ENCODE assay signal across 28 cellular contexts in genomic region chr17:69669441-69670178, GRCh38.
DNase-seq lines count a peak whose midpoint lies in the region; ATAC-seq and TF ChIP-seq lines count a peak whose summit lies in the region.
"Had no signal": no experiment of that assay in that cellular context is flagged by ENCODE, and none has a peak within 500 bp of the region (broad histone marks: within the 10 kb centered on the region; RNA-seq: fewer than 3 reads in every experiment).

No MANE protein-coding gene starts in this region.

- no peak overlapping the region for H3K4me2 ChIP-seq in IMR-90 (ENCODE audit: low read depth, low read length)

- H3K4ac ChIP-seq in IMR-90 (ENCODE audit: low read depth, low read length) = no peak overlapping the region

- H2BK120ac ChIP-seq in IMR-90 (ENCODE audit: low read depth, low read length) = no peak overlapping the region; the same call in 1 of the 2 replicates

- no peaks in the 10 kb centered on the region for H3K36me3 ChIP-seq in IMR-90 (ENCODE audit: control insufficient read depth, insufficient read depth, low read length)
- H3K36me3 ChIP-seq: esophagus muscularis mucosa, lower lobe of right lung, transverse colon had no signal

- no peak overlapping the region; the same call in 1 of the 2 replicates for H3K27ac ChIP-seq in IMR-90 (ENCODE audit: insufficient read depth, low read length)
- H3K27ac ChIP-seq: esophagus muscularis mucosa, lower lobe of right lung, transverse colon had no signal

- H3K56ac ChIP-seq in IMR-90 (ENCODE audit: extremely low read depth, insufficient read depth, low read length) = no peak overlapping the region

- H3K4me1 ChIP-seq in IMR-90 (ENCODE audit: control insufficient read depth, insufficient read depth, low read length) = peaks cover 2% of the 10 kb centered on the region; the same call in 1 of the 2 replicates
- H3K4me1 ChIP-seq: esophagus muscularis mucosa, lower lobe of right lung, transverse colon had no signal

- no peak overlapping the region for H2AFZ ChIP-seq in IMR-90 (replicated peaks; ENCODE audit: low read length, poor library complexity)

- TF ChIP-seq RAD21 in IMR-90 (IDR thresholded peaks at IDR 0.05; ENCODE audit: low read length) = no peak

- no peaks in the 10 kb centered on the region for H3K27me3 ChIP-seq in IMR-90 (ENCODE audit: control insufficient read depth, insufficient read depth, low read length)
- H3K27me3 ChIP-seq: esophagus muscularis mucosa, transverse colon had no signal

- no peaks in the 10 kb centered on the region for H3K36me3 Mint-ChIP-seq in naive thymus-derived CD8-positive, alpha-beta T cell
- H3K36me3 Mint-ChIP-seq: CD8-positive, alpha-beta memory T cell had no signal

- no peak overlapping the region for H2BK20ac ChIP-seq in IMR-90 (ENCODE audit: low read depth, low read length)

- H2BK5ac ChIP-seq in IMR-90 (ENCODE audit: low read depth, low read length, poor library complexity, severe bottlenecking) = no peak overlapping the region

- no peak overlapping the region for H4K91ac ChIP-seq in IMR-90 (ENCODE audit: insufficient read depth, low read depth, low read length)

- H3K9ac ChIP-seq in IMR-90 (ENCODE audit: low read depth, low read length) = no peak overlapping the region

- H3K27me3 Mint-ChIP-seq in naive thymus-derived CD8-positive, alpha-beta T cell = no peaks in the 10 kb centered on the region
- H3K27me3 Mint-ChIP-seq: CD8-positive, alpha-beta memory T cell had no signal

- no TSS peak for BruUV-seq in IMR-90 (replicated peaks; lab: Mats Ljungman, UMichigan)

- no peaks in the 10 kb centered on the region for H4K20me1 ChIP-seq in IMR-90 (ENCODE audit: insufficient read depth, low read length)

- H3K9me1 ChIP-seq in IMR-90 (ENCODE audit: insufficient read depth, low read length) = no peaks in the 10 kb centered on the region

- no peaks in the 10 kb centered on the region for H3K9me3 ChIP-seq in IMR-90 (ENCODE audit: control insufficient read depth, insufficient read depth, low read length)
- H3K9me3 ChIP-seq: esophagus muscularis mucosa, lower lobe of right lung, transverse colon had no signal

- H3K4me1 Mint-ChIP-seq in naive thymus-derived CD8-positive, alpha-beta T cell = no peaks in the 10 kb centered on the region
- H3K4me1 Mint-ChIP-seq: activated CD4-positive, alpha-beta T cell treated with anti-CD3 and anti-CD28 coated beads, Interleukin-2, amount 10 ng/mL, durations not matched to agents 7 days and 5 days; CD8-positive, alpha-beta memory T cell had no signal

- peaks cover 0 to 3% (median 0%) of the 10 kb centered on the region in 9 donors for H3K9me3 Mint-ChIP-seq in naive thymus-derived CD8-positive, alpha-beta T cell
- H3K9me3 Mint-ChIP-seq: activated CD4-positive, alpha-beta T cell treated with anti-CD3 and anti-CD28 coated beads, Interleukin-2, amount 10 ng/mL, durations not matched to agents 7 days and 5 days had no signal

- intact Hi-C loops in IMR-90 (cut with micrococcal nuclease) = no loop called here

- H3K23ac ChIP-seq in IMR-90 (ENCODE audit: low read depth, low read length) = no peak overlapping the region

- 90% methylated on average over 2 of the region's 8 CpGs; no CpG with 5 or more reads in 1 of the 2 experiments for WGBS in IMR-90 (ENCODE audit: extremely low coverage in 2 of 2, insufficient read length in 1 of 2), 2 experiments

- no peak overlapping the region for H2AK9ac ChIP-seq in IMR-90 (replicated peaks; ENCODE audit: low read depth, low read length, poor library complexity)

- dilution Hi-C loops in IMR-90 (cut with HindIII; ENCODE audit: low sequenced_read_pairs, unreplicated experiment) = no loop called here

- peak; percentile 70 for ATAC-seq in IMR-90 (ENCODE audit: low read depth)
- ATAC-seq in SK-N-SH treated with all-trans-retinoic acid at 6 μM for 48 hours = peak; percentile 90
- ATAC-seq in naive thymus-derived CD8-positive, alpha-beta T cell = no peak
- ATAC-seq: lower lobe of right lung; sciatic nerve; stimulated activated naive CD8-positive, alpha-beta T cell treated with anti-CD3 and anti-CD28 coated beads, Interleukin-15, Interleukin-2, amounts not matched to agents 100 U/mL and 50 U/mL, for 24 hours had no signal

- 0 out of 2 replicates have a peak overlapping the region, but pooled peaks have one; percentile 1 for H3K14ac ChIP-seq in IMR-90 (replicated peaks; ENCODE audit: low read depth, low read length)

- CTCF ChIA-PET in IMR-90 (lab: Yijun Ruan, JAX) = no interaction called here

- TF ChIP-seq CTCF in IMR-90 (conservative IDR thresholded peaks at IDR 0.05; ENCODE audit: low read depth, low read length) = no peak

- DNase-seq in IMR-90 (peak; percentile 65), NCI-H2107 (lab: John Stamatoyannopoulos, UW) (peak; percentile 62), left kidney (ENCODE audit: low read depth, low spot score) (peak; percentile 44), putamen (ENCODE audit: low spot score) (no peak)
- no peak for DNase-seq in naive thymus-derived CD8-positive, alpha-beta T cell
- DNase-seq in activated naive CD4-positive, alpha-beta T cell (lab: John Stamatoyannopoulos, UW) = no peak
- no peak for DNase-seq in activated CD4-positive, alpha-beta T cell treated with anti-CD3 and anti-CD28 coated beads, Interleukin-2, amount 50 U/mL, for 4 hours
- DNase-seq: activated CD4-positive, alpha-beta T cell treated with anti-CD3 and anti-CD28 coated beads, Interleukin-2, amount 10 ng/mL, durations not matched to agents 7 days and 5 days; activated CD8-positive, alpha-beta memory T cell treated with anti-CD3 and anti-CD28 coated beads, Interleukin-2, amount 50 U/mL, for 48 hours; activated effector memory CD4-positive, alpha-beta T cell treated with anti-CD3 and anti-CD28 coated beads, Interleukin-2, amount 50 U/mL, for 16 hours; amygdala; CD8-positive, alpha-beta memory T cell; cerebellar nuclear complex; effector memory CD4-positive, alpha-beta T cell; glutamatergic neuron; KBM-7; lower lobe of right lung; NCI-H1436; NCI-H69; OCI-M1; SHP77 treated with DMSO at 0.1 percent for 48 hours; stimulated activated CD4-positive, alpha-beta T cell treated with anti-CD3 and anti-CD28 coated beads, Interleukin-2, amount 100 ng/mL, for 24 hours; stimulated activated naive CD8-positive, alpha-beta T cell treated with anti-CD3 and anti-CD28 coated beads, Interleukin-15, Interleukin-2, amounts not matched to agents 100 U/mL and 50 U/mL, for 24 hours; T-helper 1 cell; transverse colon had no signal

- in situ Hi-C loops in IMR-90 (cut with MboI; ENCODE audit: low sequenced_read_pairs) = no loop called here

- no peak for TF ChIP-seq POLR2A in IMR-90 (IDR thresholded peaks at IDR 0.05; ENCODE audit: low read depth, low read length)

- H4K8ac ChIP-seq in IMR-90 (ENCODE audit: low read depth in 2 of 2, low read length in 2 of 2) = no peak overlapping the region

- peak overlapping the region; percentile 6; the same call in 1 of the 2 replicates for H4K5ac ChIP-seq in IMR-90 (ENCODE audit: low read depth, low read length)

- H3K4me3 ChIP-seq in IMR-90 (ENCODE audit: insufficient read depth, low read depth, low read length) = no peak overlapping the region
- H3K4me3 ChIP-seq: esophagus muscularis mucosa, lower lobe of right lung, transverse colon had no signal

- peak overlapping the region; percentile 50; the same call in 1 of the 2 replicates for H3K18ac ChIP-seq in IMR-90 (ENCODE audit: low read depth, low read length)

- H3K79me1 ChIP-seq in IMR-90 (ENCODE audit: low read depth in 1 of 2, low read length in 2 of 2) = no peaks in the 10 kb centered on the region

- no peak overlapping the region for H3K27ac Mint-ChIP-seq in naive thymus-derived CD8-positive, alpha-beta T cell
- H3K27ac Mint-ChIP-seq: activated CD4-positive, alpha-beta T cell treated with anti-CD3 and anti-CD28 coated beads, Interleukin-2, amount 10 ng/mL, durations not matched to agents 7 days and 5 days; CD8-positive, alpha-beta memory T cell had no signal

- POLR2A ChIA-PET in IMR-90 (lab: Charles Lee; ENCODE audit: unreplicated experiment) = no interaction called here
- POLR2A ChIA-PET in naive thymus-derived CD8-positive, alpha-beta T cell (lab: Charles Lee) = no interaction called here

- H2BK15ac ChIP-seq in IMR-90 (ENCODE audit: low read depth, low read length) = no peak overlapping the region

- H3K4me3 Mint-ChIP-seq in naive thymus-derived CD8-positive, alpha-beta T cell = no peak overlapping the region
- H3K4me3 Mint-ChIP-seq: activated CD4-positive, alpha-beta T cell treated with anti-CD3 and anti-CD28 coated beads, Interleukin-2, amount 10 ng/mL, durations not matched to agents 7 days and 5 days; CD8-positive, alpha-beta memory T cell had no signal

- no peak overlapping the region for H2AK5ac ChIP-seq in IMR-90 (ENCODE audit: low read depth, low read length)

TF ChIP-seq in IMR-90, 13 proteins besides CTCF, POLR2A, EP300 and RAD21 (continues in another document):
- TF ChIP-seq NFE2L2 (IDR thresholded peaks at IDR 0.05; ENCODE audit: low read depth, low read length) (no peak), MXI1 (IDR thresholded peaks at IDR 0.05; ENCODE audit: borderline replicate concordance, low read depth, low read length) (no peak), SMC3 (IDR thresholded peaks at IDR 0.05; ENCODE audit: low read depth, low read length) (no peak), MAFK (IDR thresholded peaks at IDR 0.05; ENCODE audit: low read depth, low read length) (no peak)

TF ChIP-seq in SK-N-SH treated with all-trans-retinoic acid at 6 μM for 48 hours, 23 proteins besides CTCF, POLR2A, EP300 and RAD21:
- TF ChIP-seq CSDC2 (CRISPR knock-in tag; IDR thresholded peaks at IDR 0.05) = no peak
- no peak for TF ChIP-seq ESRRG (CRISPR knock-in tag; IDR thresholded peaks at IDR 0.05)
- TF ChIP-seq ISL1 (CRISPR knock-in tag; IDR thresholded peaks at IDR 0.05) = 0 out of 2 replicates have a peak, but pooled peaks have one; percentile 15
- TF ChIP-seq POU6F1 (CRISPR knock-in tag; IDR thresholded peaks at IDR 0.05; ENCODE audit: borderline replicate concordance, low read depth) = no peak
- TF ChIP-seq ZNF565 (CRISPR knock-in tag; conservative IDR thresholded peaks at IDR 0.05; ENCODE audit: low read depth) = no peak

Comparison
In these comparisons a context has a peak if more than half of its experiments do, and no peak if none do; other contexts are left out.
1. ATAC-seq: peak in IMR-90 (single experiment) and SK-N-SH treated with all-trans-retinoic acid at 6 μM for 48 hours (single experiment); none in naive thymus-derived CD8-positive, alpha-beta T cell (0 of 2).
2. DNase-seq: peak in IMR-90 (single experiment), NCI-H2107 (single experiment) and left kidney (single experiment); none in naive thymus-derived CD8-positive, alpha-beta T cell (0 of 10), activated naive CD4-positive, alpha-beta T cell (0 of 4), activated CD4-positive, alpha-beta T cell treated with anti-CD3 and anti-CD28 coated beads, Interleukin-2, amount 50 U/mL, for 4 hours (0 of 2) and putamen (single experiment).